In the genomic region with DNA sequence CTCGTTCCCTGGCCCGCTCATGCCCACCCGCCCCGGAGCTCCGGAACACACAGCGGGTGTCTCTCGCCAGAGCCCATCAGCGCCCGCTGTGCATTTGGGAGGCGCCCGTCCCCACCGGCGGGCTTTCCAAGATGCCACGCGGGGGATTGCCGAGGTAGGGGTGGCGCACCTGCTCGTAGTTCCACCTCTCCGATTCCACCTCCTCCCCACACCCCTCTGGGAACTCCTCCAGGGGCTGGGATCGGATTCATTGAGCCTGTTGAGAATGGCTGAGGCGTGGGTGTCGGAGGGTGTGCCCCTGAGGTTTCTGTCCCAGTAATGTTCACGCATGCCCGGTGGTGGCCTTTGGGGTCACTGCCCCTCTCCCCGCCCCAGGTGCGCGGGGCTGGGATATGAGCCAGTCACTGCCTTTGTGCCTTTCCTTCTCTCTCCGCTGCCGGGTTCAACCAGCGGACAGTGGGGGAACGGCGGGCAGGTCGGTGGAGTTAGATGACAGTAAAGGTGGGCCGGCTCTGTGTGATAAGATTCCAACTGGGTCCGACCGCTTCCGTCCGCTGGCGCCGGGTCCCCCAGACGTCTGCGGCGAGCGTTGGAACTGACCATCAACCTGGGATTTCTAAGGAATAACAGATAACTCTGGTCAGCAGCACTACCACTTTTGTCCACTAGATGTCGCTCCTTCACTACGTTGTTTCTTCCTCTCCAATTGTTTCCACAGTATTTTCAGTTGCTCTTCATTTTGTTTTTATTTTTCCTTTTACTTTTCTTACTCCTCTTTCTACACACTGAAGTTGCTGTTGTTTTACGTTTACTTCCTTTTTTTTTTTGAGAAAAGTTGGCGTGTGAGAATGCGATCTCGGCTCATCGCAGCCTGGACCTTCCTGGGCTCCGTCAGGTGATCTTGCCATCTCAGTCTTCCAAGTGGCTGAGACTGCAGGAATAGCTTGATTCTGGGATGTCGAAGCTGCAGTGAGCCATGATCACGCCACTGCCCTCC, we compare ENCODE assay signal across 8 cellular contexts.
DNase-seq lines count a peak whose midpoint lies in the region; ATAC-seq and TF ChIP-seq lines count a peak whose summit lies in the region.

No MANE protein-coding gene starts in this region.

- H3K4me2 ChIP-seq in mesendoderm (ENCODE audit: low read length): no peak overlapping the region

- no peaks in the 10 kb centered on the region for H3K27me3 Mint-ChIP-seq in activated CD4-positive, alpha-beta memory T cell treated with anti-CD3 and anti-CD28 coated beads, Interleukin-2, amount 10 ng/mL, durations not matched to agents 7 days and 5 days
- H3K27me3 Mint-ChIP-seq in effector memory CD8-positive, alpha-beta T cell: peaks cover 0 to 23% of the 10 kb centered on the region in 2 donors

- no peaks in the 10 kb centered on the region for H3K9me3 Mint-ChIP-seq in activated CD4-positive, alpha-beta memory T cell treated with anti-CD3 and anti-CD28 coated beads, Interleukin-2, amount 10 ng/mL, durations not matched to agents 7 days and 5 days
- no peaks in the 10 kb centered on the region for H3K9me3 Mint-ChIP-seq in effector memory CD8-positive, alpha-beta T cell

- peak overlapping the region; percentile 54 for H3K4me3 Mint-ChIP-seq in activated CD4-positive, alpha-beta memory T cell treated with anti-CD3 and anti-CD28 coated beads, Interleukin-2, amount 10 ng/mL, durations not matched to agents 7 days and 5 days
- peak overlapping the region; percentile 54 to 65 for H3K4me3 Mint-ChIP-seq in effector memory CD8-positive, alpha-beta T cell

- no peaks in the 10 kb centered on the region for H3K27me3 ChIP-seq in mesendoderm (ENCODE audit: insufficient read depth, low read length, poor library complexity)

- no peak overlapping the region for H2AK5ac ChIP-seq in mesendoderm (ENCODE audit: low read length)

- no peak overlapping the region for H4K8ac ChIP-seq in mesendoderm (ENCODE audit: low read depth, low read length)

- no peak overlapping the region for H2BK5ac ChIP-seq in mesendoderm (ENCODE audit: low read length)

- DNase-seq in NCI-H446 treated with DMSO at 0.1 percent for 48 hours (lab: John Stamatoyannopoulos, UW) (peak; percentile 0), mesendoderm (peak; percentile 57)
- peak; percentile 56 for DNase-seq in activated CD4-positive, alpha-beta memory T cell treated with anti-CD3 and anti-CD28 coated beads, Interleukin-2, amount 10 ng/mL, durations not matched to agents 7 days and 5 days
- peak; percentile 53 to 59 (median 56) for DNase-seq in effector memory CD8-positive, alpha-beta T cell
- DNase-seq in stimulated activated CD8-positive, alpha-beta memory T cell treated with anti-CD3 and anti-CD28 coated beads, Interleukin-15, amount 100 ng/mL, for 1 hour (ENCODE audit: low read depth): peak; percentile 60

- no peaks in the 10 kb centered on the region for H3K36me3 ChIP-seq in mesendoderm (ENCODE audit: control insufficient read depth, insufficient read depth, low read length)

- peak; percentile 96 for TF ChIP-seq CTCF in 22Rv1 (IDR thresholded peaks at IDR 0.05)
- peak; percentile 94 for TF ChIP-seq CTCF in GM12872 (IDR thresholded peaks at IDR 0.05; ENCODE audit: insufficient read depth, low read depth, low read length)

- H3K4me1 ChIP-seq in mesendoderm (ENCODE audit: control insufficient read depth, low read depth, low read length): no peaks in the 10 kb centered on the region

- H3K4me1 Mint-ChIP-seq in activated CD4-positive, alpha-beta memory T cell treated with anti-CD3 and anti-CD28 coated beads, Interleukin-2, amount 10 ng/mL, durations not matched to agents 7 days and 5 days: peaks cover 12% of the 10 kb centered on the region
- H3K4me1 Mint-ChIP-seq in effector memory CD8-positive, alpha-beta T cell (ENCODE audit: low read depth in 2 of 2): peaks cover 4 to 7% of the 10 kb centered on the region in 2 donors

- H3K4ac ChIP-seq in mesendoderm (ENCODE audit: low read depth, low read length): no peak overlapping the region

- peak; percentile 74 for ATAC-seq in HG03039 (IDR thresholded peaks at IDR 0.05; ENCODE audit: unreplicated experiment)
- peak; percentile 69 for ATAC-seq in effector memory CD8-positive, alpha-beta T cell (replicated peaks)

- no peak overlapping the region for H3K23ac ChIP-seq in mesendoderm (ENCODE audit: low read length)

- POLR2A ChIA-PET in activated CD4-positive, alpha-beta memory T cell treated with anti-CD3 and anti-CD28 coated beads, Interleukin-2, amount 10 ng/mL, durations not matched to agents 7 days and 5 days (lab: Charles Lee): no interaction called here

- H3K4me3 ChIP-seq in mesendoderm (ENCODE audit: low read length): no peak overlapping the region

- H3K79me1 ChIP-seq in mesendoderm (ENCODE audit: low read length): no peaks in the 10 kb centered on the region

- H3K27ac ChIP-seq in 22Rv1: peak overlapping the region; percentile 62
- no peak overlapping the region for H3K27ac ChIP-seq in mesendoderm (ENCODE audit: low read depth, low read length)

- H4K5ac ChIP-seq in mesendoderm (ENCODE audit: low read length): no peak overlapping the region

- CTCF ChIA-PET in activated CD4-positive, alpha-beta memory T cell treated with anti-CD3 and anti-CD28 coated beads, Interleukin-2, amount 10 ng/mL, durations not matched to agents 7 days and 5 days (lab: Charles Lee): interaction anchor here (1.4 kb wide), 1 partner anchor 178 kb away, joined by 5 read pairs; a partner anchor contains a TSS

- no peak overlapping the region for H3K56ac ChIP-seq in mesendoderm (ENCODE audit: low read length)

- H3K9ac ChIP-seq in mesendoderm (ENCODE audit: low read length): no peak overlapping the region

- H3K27ac Mint-ChIP-seq in activated CD4-positive, alpha-beta memory T cell treated with anti-CD3 and anti-CD28 coated beads, Interleukin-2, amount 10 ng/mL, durations not matched to agents 7 days and 5 days: no peak overlapping the region
- H3K27ac Mint-ChIP-seq in effector memory CD8-positive, alpha-beta T cell: peak overlapping the region in 1 of 2 donors; percentile 42

- no peaks in the 10 kb centered on the region for H3K79me2 ChIP-seq in mesendoderm (ENCODE audit: control insufficient read depth, insufficient read depth, low read length)

- no peak overlapping the region for H2BK120ac ChIP-seq in mesendoderm (ENCODE audit: low read depth, low read length)

- no peaks in the 10 kb centered on the region for H3K36me3 Mint-ChIP-seq in activated CD4-positive, alpha-beta memory T cell treated with anti-CD3 and anti-CD28 coated beads, Interleukin-2, amount 10 ng/mL, durations not matched to agents 7 days and 5 days (ENCODE audit: low read depth)
- H3K36me3 Mint-ChIP-seq in effector memory CD8-positive, alpha-beta T cell (ENCODE audit: insufficient read depth): no peaks in the 10 kb centered on the region

- H3K18ac ChIP-seq in mesendoderm (ENCODE audit: low read length): no peak overlapping the region

- no CpG with 5 or more reads among the region's 54 CpGs for WGBS in mesendoderm (ENCODE audit: extremely low coverage, insufficient coverage, low lambda C conversion rate)

- no peak overlapping the region for H2BK15ac ChIP-seq in mesendoderm (replicated peaks; ENCODE audit: low read depth)

Comparison
In these comparisons a context has a peak if more than half of its experiments do, and no peak if none do; other contexts are left out.
1. DNase-seq: peak in every context shown above with its lines; median percentile 60 in stimulated activated CD8-positive, alpha-beta memory T cell treated with anti-CD3 and anti-CD28 coated beads, Interleukin-15, amount 100 ng/mL, for 1 hour; 57 in mesendoderm; 56 in activated CD4-positive, alpha-beta memory T cell treated with anti-CD3 and anti-CD28 coated beads, Interleukin-2, amount 10 ng/mL, durations not matched to agents 7 days and 5 days; 56 in effector memory CD8-positive, alpha-beta T cell; 0 in NCI-H446 treated with DMSO at 0.1 percent for 48 hours.